8 cellular contexts compared by ENCODE assay signal in genomic region chr19:1074512-1075283, GRCh38. TPM values are rescaled to one million over a fixed set of nuclear protein-coding genes. Genes with fewer than 3 reads are reported as not detected.
A peak's percentile ranks its signal among the peaks of the same experiment; 100 is the strongest.
DNase-seq lines count a peak whose midpoint lies in the region; ATAC-seq and TF ChIP-seq lines count a peak whose summit lies in the region.

No MANE protein-coding gene starts in this region.

- 8% methylated on average over 7 of the region's 55 CpGs for WGBS in SK-N-SH (ENCODE audit: low lambda C conversion rate)

- H3K4me2 ChIP-seq in SK-N-SH (peak overlapping the region; percentile 89), GM23338 (no peak overlapping the region)

- H3K27me3 Mint-ChIP-seq in GM23338 (ENCODE audit: insufficient read depth, low read depth, poor library complexity), result peaks cover 10% of the 10 kb centered on the region

- CTCF ChIA-PET in SK-N-SH (lab: Yijun Ruan, JAX), result interaction anchor here (0.6 to 3.3 kb wide), 3 partner anchors 10 to 169 kb away, joined by 3 to 13 read pairs (median 8); no protein-coding TSS in a partner anchor

- H3K9me2 ChIP-seq in SK-N-SH (no peaks in the 10 kb centered on the region), GM23338 (ENCODE audit: insufficient read depth) (no peaks in the 10 kb centered on the region)

- POLR2A ChIA-PET in SK-N-SH (lab: Yijun Ruan, JAX), result interaction anchor here (0.5 to 1.1 kb wide), 6 partner anchors 10 to 194 kb away, joined by 3 to 5 read pairs (median 4); partner anchors contain the start of genes CIRBP and RNU6-9

- H3K4me1 ChIP-seq in SK-N-SH (ENCODE audit: control insufficient read depth in 1 of 2, insufficient read depth in 2 of 2, low read depth in 1 of 2, low read length in 1 of 2) (peaks cover 0 to 10% of the 10 kb centered on the region in 2 experiments; a peak in 1 of 4 replicates), GM23338 (ENCODE audit: insufficient read depth) (no peaks in the 10 kb centered on the region)

- TF ChIP-seq EP300 in SK-N-SH (IDR thresholded peaks at IDR 0.05; ENCODE audit: borderline replicate concordance in 1 of 2, low read depth in 1 of 2, low read length in 1 of 2), result no peak

- DNase-seq in NK-92 (lab: John Stamatoyannopoulos, UW; ENCODE audit: unreplicated experiment) (peak; percentile 63), NCI-H1092 (lab: John Stamatoyannopoulos, UW) (peak; percentile 78), SK-N-SH (peak; percentile 100), activated gamma-delta T cell (lab: John Stamatoyannopoulos, UW) (peak; percentile 78), left colon (peak; percentile 90 to 98), GM23338 (ENCODE audit: low spot score) (no peak)
- DNase-seq in NK-92 treated with Interleukin-12 subunit alpha and Interleukin-12 subunit beta, amount 100 ng/mL, for 24 hours (lab: John Stamatoyannopoulos, UW), result no peak
- peak; percentile 85 to 90 for DNase-seq in stimulated activated CD8-positive, alpha-beta memory T cell treated with anti-CD3 and anti-CD28 coated beads, Interleukin-4, amount 100 ng/mL, for 4 hours (ENCODE audit: low read depth in 2 of 2, low spot score in 1 of 2)

- no peaks in the 10 kb centered on the region for H3K9me3 ChIP-seq in SK-N-SH

- intact Hi-C loops in left colon (cut with DNase I, micrococcal nuclease), result no loop called here

- no peaks in the 10 kb centered on the region for H4K20me1 ChIP-seq in SK-N-SH (ENCODE audit: insufficient read depth)
- H4K20me1 ChIP-seq in GM23338 (replicated peaks; ENCODE audit: insufficient read depth), result 0 out of 2 replicates have a peak, but pooled peaks cover 3% of the 10 kb centered on the region

- H3K27me3 ChIP-seq in SK-N-SH (ENCODE audit: insufficient read depth) (peaks cover 13% of the 10 kb centered on the region), GM23338 (ENCODE audit: insufficient read depth) (0 out of 2 replicates have a peak, but pooled peaks cover 5% of the 10 kb centered on the region)

- H3K36me3 Mint-ChIP-seq in GM23338 (ENCODE audit: low read depth), result peaks cover 27% of the 10 kb centered on the region

- no peaks in the 10 kb centered on the region for H3K79me2 ChIP-seq in SK-N-SH (ENCODE audit: insufficient read depth)
- H3K79me2 ChIP-seq in GM23338 (replicated peaks; ENCODE audit: insufficient read depth), result 0 out of 2 replicates have a peak, but pooled peaks cover 4% of the 10 kb centered on the region

- no peak overlapping the region for H3K4me3 Mint-ChIP-seq in GM23338

- peak overlapping the region; percentile 53 to 71 for H3K4me3 ChIP-seq in SK-N-SH (ENCODE audit: low read depth in 2 of 2, low read length in 1 of 2)
- H3K4me3 ChIP-seq in GM23338, result no peak overlapping the region

- H3F3A ChIP-seq in SK-N-SH (replicated peaks; ENCODE audit: insufficient read depth) (peaks cover 18% of the 10 kb centered on the region), GM23338 (replicated peaks; ENCODE audit: low read depth) (peaks cover 22% of the 10 kb centered on the region)

- no peaks in the 10 kb centered on the region for H3K9me3 Mint-ChIP-seq in GM23338

- H3K9ac ChIP-seq in SK-N-SH, result peak overlapping the region; percentile 41; the same call in 1 of the 2 replicates

- TF ChIP-seq RAD21 in SK-N-SH (IDR thresholded peaks at IDR 0.05; ENCODE audit: low read length), result no peak

- H3K36me3 ChIP-seq in SK-N-SH (replicated peaks in 1 of 2; ENCODE audit: control insufficient read depth in 1 of 2, insufficient read depth in 2 of 2, low read length in 1 of 2) (no peaks in the 10 kb centered on the region), GM23338 (ENCODE audit: insufficient read depth) (peaks cover 4% of the 10 kb centered on the region; the same call in 1 of the 2 replicates)

- H3K27ac ChIP-seq in SK-N-SH (ENCODE audit: low read depth in 2 of 2, low read length in 1 of 2) (peak overlapping the region in 1 of 2 experiments; percentile 84; a peak in 2 of 4 replicates), GM23338 (ENCODE audit: low read depth) (no peak overlapping the region)

- H3K27ac Mint-ChIP-seq in GM23338, result no peak overlapping the region

- TF ChIP-seq CTCF in SK-N-SH (IDR thresholded peaks at IDR 0.05) (no peak), GM23338 (conservative IDR thresholded peaks at IDR 0.05; ENCODE audit: low read depth in 2 of 2) (no peak)

- ATAC-seq in left colon, result peak; percentile 65
- ATAC-seq in GM23338, result no peak

- H3K4me1 Mint-ChIP-seq in GM23338, result peaks cover 5% of the 10 kb centered on the region; the same call in 1 of the 3 replicates

- peak overlapping the region; percentile 97; the same call in 1 of the 2 replicates for H2AFZ ChIP-seq in SK-N-SH (ENCODE audit: low read depth)
- no peak overlapping the region for H2AFZ ChIP-seq in GM23338

TF ChIP-seq in GM23338, 12 proteins besides CTCF, POLR2A, EP300 and RAD21 (continues in another document):
- no peak for TF ChIP-seq CREB1 (CRISPR knock-in tag; IDR thresholded peaks at IDR 0.05; ENCODE audit: low read depth)
- TF ChIP-seq EZH2 (IDR thresholded peaks at IDR 0.05; ENCODE audit: low read depth, unreplicated experiment), result no peak
- no peak for TF ChIP-seq POLR2AphosphoS5 (IDR thresholded peaks at IDR 0.05; ENCODE audit: low read depth)
- no peak for TF ChIP-seq ZNF114 (CRISPR knock-in tag; IDR thresholded peaks at IDR 0.05)
- TF ChIP-seq, protein P1, sequence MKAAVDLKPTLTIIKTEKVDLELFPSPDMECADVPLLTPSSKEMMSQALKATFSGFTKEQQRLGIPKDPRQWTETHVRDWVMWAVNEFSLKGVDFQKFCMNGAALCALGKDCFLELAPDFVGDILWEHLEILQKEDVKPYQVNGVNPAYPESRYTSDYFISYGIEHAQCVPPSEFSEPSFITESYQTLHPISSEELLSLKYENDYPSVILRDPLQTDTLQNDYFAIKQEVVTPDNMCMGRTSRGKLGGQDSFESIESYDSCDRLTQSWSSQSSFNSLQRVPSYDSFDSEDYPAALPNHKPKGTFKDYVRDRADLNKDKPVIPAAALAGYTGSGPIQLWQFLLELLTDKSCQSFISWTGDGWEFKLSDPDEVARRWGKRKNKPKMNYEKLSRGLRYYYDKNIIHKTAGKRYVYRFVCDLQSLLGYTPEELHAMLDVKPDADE (IDR thresholded peaks at IDR 0.05), result no peak
- TF ChIP-seq STAT1 (IDR thresholded peaks at IDR 0.05; ENCODE audit: unreplicated experiment), result no peak
- TF ChIP-seq ZNF331 (CRISPR knock-in tag; IDR thresholded peaks at IDR 0.05; ENCODE audit: low read depth), result no peak

RNA-seq across cellular contexts. Expression of gene ARHGAP45, which starts 7.7 kb away (rescaled TPM):
- polyA plus RNA-seq in SK-N-SH (2012; rRNA removed) (2.8 and 4.2 TPM in 2 replicates), GM23338 (2016; fragmentation: Nextera tagmentation; extraction: Ambion mirVana) (24.7 and 28.3 TPM in 2 replicates)
- polyA plus RNA-seq in SK-N-SH (2012; cell fraction: cytosol; rRNA removed), result 1.7 and 2.5 TPM in 2 replicates
- 5.9 and 9.7 TPM in 2 replicates for polyA plus RNA-seq in SK-N-SH (2012; cell fraction: nucleus; rRNA removed)
- 10 to 100 TPM; 37.9 to 47.2 TPM for total RNA-seq in left colon
- 56.0 and 71.8 TPM in 2 replicates for total RNA-seq in GM23338 (2014; rRNA removed; shearing (Covaris generic))

RNA-seq across cellular contexts. Expression of gene POLR2E, which starts 20.5 kb away (rescaled TPM):
- polyA plus RNA-seq in SK-N-SH (2012; rRNA removed) (238 and 283 TPM in 2 replicates), GM23338 (2016; fragmentation: Nextera tagmentation; extraction: Ambion mirVana) (254 and 286 TPM in 2 replicates)
- 143 and 208 TPM in 2 replicates for polyA plus RNA-seq in SK-N-SH (2012; cell fraction: cytosol; rRNA removed)
- 134 and 138 TPM in 2 replicates for polyA plus RNA-seq in SK-N-SH (2012; cell fraction: nucleus; rRNA removed)
- total RNA-seq in left colon, result 100 to 1,000 TPM; 116 to 141 TPM
- 257 and 303 TPM in 2 replicates for total RNA-seq in GM23338 (2014; rRNA removed; shearing (Covaris generic))

RNA-seq across cellular contexts. Expression of gene GPX4, which starts 29.1 kb away (rescaled TPM):
- 566 and 925 TPM in 2 replicates for polyA plus RNA-seq in SK-N-SH (2012; rRNA removed)
- 591 and 700 TPM in 2 replicates for polyA plus RNA-seq in SK-N-SH (2012; cell fraction: cytosol; rRNA removed)
- 511 and 671 TPM in 2 replicates for polyA plus RNA-seq in SK-N-SH (2012; cell fraction: nucleus; rRNA removed)
- 100 to 1,000 TPM; 162 to 176 TPM for total RNA-seq in left colon
- total RNA-seq in GM23338 (2014; rRNA removed; shearing (Covaris generic)), result 284 and 351 TPM in 2 replicates
- polyA plus RNA-seq in GM23338 (2016; fragmentation: Nextera tagmentation; extraction: Ambion mirVana), result 543 and 573 TPM in 2 replicates

RNA-seq across cellular contexts. Expression of gene ABCA7, which starts 34.8 kb away (rescaled TPM):
- polyA plus RNA-seq in SK-N-SH (2012; rRNA removed), result 7.8 and 8.3 TPM in 2 replicates
- 3.1 and 3.9 TPM in 2 replicates for polyA plus RNA-seq in SK-N-SH (2012; cell fraction: cytosol; rRNA removed)
- 53.6 and 91.8 TPM in 2 replicates for polyA plus RNA-seq in SK-N-SH (2012; cell fraction: nucleus; rRNA removed)
- total RNA-seq in left colon, result 10 to 100 TPM; 23.3 to 35.1 TPM
- total RNA-seq in GM23338 (2014; rRNA removed; shearing (Covaris generic)), result 18.1 and 22.2 TPM in 2 replicates
- polyA plus RNA-seq in GM23338 (2016; fragmentation: Nextera tagmentation; extraction: Ambion mirVana), result 27.4 and 30.3 TPM in 2 replicates

RNA-seq across cellular contexts. Expression of gene CNN2, which starts 48.3 kb away (rescaled TPM):
- 152 and 279 TPM in 2 replicates for polyA plus RNA-seq in SK-N-SH (2012; rRNA removed)
- polyA plus RNA-seq in SK-N-SH (2012; cell fraction: cytosol; rRNA removed), result 125 and 167 TPM in 2 replicates
- 199 and 204 TPM in 2 replicates for polyA plus RNA-seq in SK-N-SH (2012; cell fraction: nucleus; rRNA removed)
- 100 to 1,000 TPM in 1 of 2 donors, 10 to 100 TPM in 1; 76.6 to 106 TPM for total RNA-seq in left colon
- total RNA-seq in GM23338 (2014; rRNA removed; shearing (Covaris generic)), result 392 and 426 TPM in 2 replicates
- polyA plus RNA-seq in GM23338 (2016; fragmentation: Nextera tagmentation; extraction: Ambion mirVana), result 314 and 330 TPM in 2 replicates

Comparison
In these comparisons a context has a peak if more than half of its experiments do, and no peak if none do; other contexts are left out.
1. DNase-seq: peak in NK-92 (single experiment), NCI-H1092 (single experiment), SK-N-SH (single experiment), activated gamma-delta T cell (single experiment), left colon (2 of 2) and stimulated activated CD8-positive, alpha-beta memory T cell treated with anti-CD3 and anti-CD28 coated beads, Interleukin-4, amount 100 ng/mL, for 4 hours (2 of 2); none in NK-92 treated with Interleukin-12 subunit alpha and Interleukin-12 subunit beta, amount 100 ng/mL, for 24 hours (single experiment) and GM23338 (single experiment).